ENCODE assay signal across 10 cellular contexts in genomic region chr21:41045534-41046268, GRCh38.
DNase-seq lines count a peak whose midpoint lies in the region; ATAC-seq and TF ChIP-seq lines count a peak whose summit lies in the region.
"Had no signal": no experiment of that assay in that cellular context is flagged by ENCODE, and none has a peak within 500 bp of the region (broad histone marks: within the 10 kb centered on the region; RNA-seq: fewer than 3 reads in every experiment).

No MANE protein-coding gene starts in this region.

- 40 to 53% (median 45%) methylated on average over 17 of the region's 17 CpGs for WGBS in heart left ventricle, 4 donors
- 70 to 80% methylated on average over 12 to 16 of the region's 17 CpGs for WGBS in endodermal cell (ENCODE audit: insufficient coverage in 1 of 2, insufficient read length in 1 of 2), 2 experiments

- H3K4me1 Mint-ChIP-seq in endodermal cell (no peaks in the 10 kb centered on the region), type B pancreatic cell (ENCODE audit: unreplicated experiment) (peaks cover 11% of the 10 kb centered on the region)

- H3K36me3 Mint-ChIP-seq in endodermal cell (ENCODE audit: low read depth) (no peaks in the 10 kb centered on the region), type B pancreatic cell (no peaks in the 10 kb centered on the region)

- H3K27me3 ChIP-seq in heart left ventricle: peaks cover 0 to 16% (median 0%) of the 10 kb centered on the region in 9 donors
- no peaks in the 10 kb centered on the region for H3K27me3 ChIP-seq in endodermal cell (ENCODE audit: control insufficient read depth, insufficient read depth, low read length, poor library complexity, severe bottlenecking)
- H3K27me3 ChIP-seq in tibial artery: peaks cover 0 to 3% of the 10 kb centered on the region in 2 donors
- H3K27me3 ChIP-seq: BLaER1 had no signal

- H3K9ac ChIP-seq in endodermal cell (ENCODE audit: extremely low read depth, low read length, poor library complexity, severe bottlenecking): no peak overlapping the region
- H3K9ac ChIP-seq: BLaER1 had no signal

- TF ChIP-seq POLR2A in heart left ventricle (IDR thresholded peaks at IDR 0.05): no peak

- intact Hi-C loops in heart left ventricle (cut with DNase I) (loop anchor here in 1 of 10 donors (10.0 kb wide), 1 partner anchor 201 kb away; the partner anchor contains the start of gene DSCAM), Right ventricle myocardium inferior (cut with DNase I) (no loop called here), tibial artery (cut with DNase I; ENCODE audit: low total_unique reads) (no loop called here)

- H3K36me3 ChIP-seq in heart left ventricle (no peaks in the 10 kb centered on the region), endodermal cell (ENCODE audit: control insufficient read depth, insufficient read depth, low read length) (no peaks in the 10 kb centered on the region), tibial artery (no peaks in the 10 kb centered on the region)
- H3K36me3 ChIP-seq: BLaER1 had no signal

- no peak overlapping the region for H3K27ac ChIP-seq in heart left ventricle
- H3K27ac ChIP-seq in endodermal cell (ENCODE audit: low read depth, low read length): no peak overlapping the region
- no peak overlapping the region for H3K27ac ChIP-seq in tibial artery
- H3K27ac ChIP-seq: BLaER1 had no signal

- H3K9me3 ChIP-seq in heart left ventricle (no peaks in the 10 kb centered on the region), endodermal cell (ENCODE audit: control insufficient read depth, low read length) (no peaks in the 10 kb centered on the region), tibial artery (no peaks in the 10 kb centered on the region)
- H3K9me3 ChIP-seq: BLaER1 had no signal

- H3K4me3 Mint-ChIP-seq in endodermal cell (no peak overlapping the region), type B pancreatic cell (no peak overlapping the region)

- H3K9me3 Mint-ChIP-seq in endodermal cell: no peaks in the 10 kb centered on the region
- peaks cover 8% of the 10 kb centered on the region for H3K9me3 Mint-ChIP-seq in type B pancreatic cell

- H3K4me3 ChIP-seq in heart left ventricle: no peak overlapping the region
- H3K4me3 ChIP-seq in endodermal cell (ENCODE audit: low read length): no peak overlapping the region
- H3K4me3 ChIP-seq in tibial artery: no peak overlapping the region
- H3K4me3 ChIP-seq: BLaER1 had no signal

- DNase-seq in heart left ventricle (no peak), Right ventricle myocardium inferior (ENCODE audit: missing footprints) (no peak), NCI-H510A treated with DMSO at 0.1 percent for 48 hours (lab: John Stamatoyannopoulos, UW) (peak; percentile 82), endodermal cell (peak; percentile 85), type B pancreatic cell (ENCODE audit: extremely low spot score, unreplicated experiment) (no peak), GF-D8 (lab: John Stamatoyannopoulos, UW) (no peak), tibial artery (no peak)
- DNase-seq: central memory CD4-positive, alpha-beta T cell had no signal

- ATAC-seq in heart left ventricle: peak in 3 of 4 donors; percentile 20 to 56 (median 41)
- no peak for ATAC-seq in Right ventricle myocardium inferior
- no peak for ATAC-seq in HG02885 (IDR thresholded peaks at IDR 0.05; ENCODE audit: poor library complexity, unreplicated experiment)

- H3K27me3 Mint-ChIP-seq in endodermal cell (ENCODE audit: insufficient read depth) (peaks cover 8% of the 10 kb centered on the region), type B pancreatic cell (no peaks in the 10 kb centered on the region)

- TF ChIP-seq CTCF in heart left ventricle (IDR thresholded peaks at IDR 0.05) (peak in 11 of 12 donors; percentile 17 to 41 (median 33)), endodermal cell (conservative IDR thresholded peaks at IDR 0.05) (peak; percentile 80), type B pancreatic cell (conservative IDR thresholded peaks at IDR 0.05) (peak; percentile 73), tibial artery (IDR thresholded peaks at IDR 0.05) (no peak)

- H3K27ac Mint-ChIP-seq in endodermal cell: no peak overlapping the region
- no peak overlapping the region for H3K27ac Mint-ChIP-seq in type B pancreatic cell

- H3K4me1 ChIP-seq in heart left ventricle (no peaks in the 10 kb centered on the region), endodermal cell (ENCODE audit: control insufficient read depth, insufficient read depth, low read length) (no peaks in the 10 kb centered on the region), tibial artery (no peaks in the 10 kb centered on the region)
- H3K4me1 ChIP-seq: BLaER1 had no signal

Comparison
In these comparisons a context has a peak if more than half of its experiments do, and no peak if none do; other contexts are left out.
1. ATAC-seq: peak in heart left ventricle (3 of 4); none in Right ventricle myocardium inferior (single experiment) and HG02885 (single experiment).
2. DNase-seq: peak in NCI-H510A treated with DMSO at 0.1 percent for 48 hours (single experiment) and endodermal cell (single experiment); none in heart left ventricle (0 of 5), Right ventricle myocardium inferior (single experiment), type B pancreatic cell (single experiment), GF-D8 (single experiment) and tibial artery (0 of 2).
3. CTCF ChIP-seq: peak in heart left ventricle (11 of 12), endodermal cell (single experiment) and type B pancreatic cell (single experiment); none in tibial artery (0 of 2).